In the genomic region with DNA sequence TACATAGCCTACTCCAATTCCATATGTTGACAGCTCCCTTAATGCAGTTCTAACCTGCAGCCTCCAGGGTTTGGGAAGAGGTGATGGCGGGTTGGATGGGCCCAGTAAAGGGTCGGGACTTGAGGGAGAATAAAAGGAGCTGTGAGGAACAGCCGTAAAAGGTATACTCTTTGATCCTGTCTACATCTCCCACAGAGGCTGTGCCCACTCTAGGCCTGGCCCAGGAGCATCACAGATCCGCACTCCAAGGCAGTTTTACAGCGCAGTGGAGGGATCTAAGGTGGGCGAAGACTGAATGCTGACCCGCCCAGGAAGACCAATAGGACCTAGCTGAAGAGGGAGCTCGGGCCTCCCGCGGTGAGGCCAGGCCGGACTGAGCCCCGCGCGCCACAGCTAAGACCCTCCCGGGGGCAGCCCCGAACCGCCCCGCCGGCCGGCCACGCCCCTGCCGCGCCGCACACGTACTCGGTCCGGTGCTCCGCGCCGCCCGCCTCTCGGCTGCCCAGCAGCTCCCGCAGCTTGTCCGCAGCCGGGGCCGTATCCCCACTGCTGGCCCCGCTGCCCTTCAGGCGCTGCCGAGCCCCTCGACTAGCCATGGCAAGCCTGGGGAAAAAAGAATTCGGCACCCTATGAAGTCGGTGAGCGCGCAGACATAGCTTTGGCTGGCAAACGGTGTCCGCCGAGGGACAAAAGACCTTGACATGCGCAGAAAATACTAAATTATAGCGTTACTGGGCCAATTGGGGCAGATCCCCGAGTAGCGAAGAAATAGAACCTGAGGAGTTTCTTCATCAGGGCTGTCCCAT, we compare ENCODE assay signal across 8 cellular contexts. TPM values are rescaled to one million over a fixed set of nuclear protein-coding genes. Genes with fewer than 3 reads are reported as not detected.
DNase-seq lines count a peak whose midpoint lies in the region; ATAC-seq and TF ChIP-seq lines count a peak whose summit lies in the region.

A gene with protein sequence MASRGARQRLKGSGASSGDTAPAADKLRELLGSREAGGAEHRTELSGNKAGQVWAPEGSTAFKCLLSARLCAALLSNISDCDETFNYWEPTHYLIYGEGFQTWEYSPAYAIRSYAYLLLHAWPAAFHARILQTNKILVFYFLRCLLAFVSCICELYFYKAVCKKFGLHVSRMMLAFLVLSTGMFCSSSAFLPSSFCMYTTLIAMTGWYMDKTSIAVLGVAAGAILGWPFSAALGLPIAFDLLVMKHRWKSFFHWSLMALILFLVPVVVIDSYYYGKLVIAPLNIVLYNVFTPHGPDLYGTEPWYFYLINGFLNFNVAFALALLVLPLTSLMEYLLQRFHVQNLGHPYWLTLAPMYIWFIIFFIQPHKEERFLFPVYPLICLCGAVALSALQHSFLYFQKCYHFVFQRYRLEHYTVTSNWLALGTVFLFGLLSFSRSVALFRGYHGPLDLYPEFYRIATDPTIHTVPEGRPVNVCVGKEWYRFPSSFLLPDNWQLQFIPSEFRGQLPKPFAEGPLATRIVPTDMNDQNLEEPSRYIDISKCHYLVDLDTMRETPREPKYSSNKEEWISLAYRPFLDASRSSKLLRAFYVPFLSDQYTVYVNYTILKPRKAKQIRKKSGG (minus strand): TSS at position 695 of the 806 bp plus-strand sequence. CDS start 99 bp downstream, at position 596.

- CTCF ChIA-PET in activated CD4-positive, alpha-beta T cell treated with anti-CD3 and anti-CD28 coated beads for 36 hours (lab: Charles Lee), result interaction anchor here (0.6 to 3.4 kb wide), 32 partner anchors 9 to 959 kb away, joined by 3 to 19 read pairs (median 4); partner anchors contain the start of genes PPP2R1B, SDHD and TIMM8B

- H3K27ac Mint-ChIP-seq in activated CD4-positive, alpha-beta T cell treated with anti-CD3 and anti-CD28 coated beads for 36 hours, result peak within 1 kb of the TSS; percentile 90

- DNase-seq in AG10803 (ENCODE audit: low read depth) (peak; percentile 85), NCI-H446 (lab: John Stamatoyannopoulos, UW) (peak; percentile 43 to 79), left colon (peak; percentile 84 to 89)
- DNase-seq in activated CD4-positive, alpha-beta T cell treated with anti-CD3 and anti-CD28 coated beads for 36 hours, result peak; percentile 94
- DNase-seq in stimulated activated CD4-positive, alpha-beta T cell treated with anti-CD3 and anti-CD28 coated beads, Interleukin-2, amount 100 ng/mL, for 24 hours, result peak; percentile 93 to 94

- H3K36me3 Mint-ChIP-seq in activated CD4-positive, alpha-beta T cell treated with anti-CD3 and anti-CD28 coated beads for 36 hours (ENCODE audit: low read depth), result peaks cover 29% of the 10 kb centered on the region

- H3K27me3 Mint-ChIP-seq in activated CD4-positive, alpha-beta T cell treated with anti-CD3 and anti-CD28 coated beads for 36 hours, result no peaks in the 10 kb centered on the region

- intact Hi-C loops in activated CD4-positive, alpha-beta T cell treated with anti-CD3 and anti-CD28 coated beads for 36 hours (cut with DNase I, micrococcal nuclease), result loop anchor here (1.0 to 10.0 kb wide), 12 partner anchors 8 to 1441 kb away; partner anchors contain the start of genes CFAP68 (in 2 of the 2), DLAT (in 2 of the 2), FDXACB1 (in 2 of the 2) and NKAPD1 (in 2 of the 2)
- intact Hi-C loops in left colon (cut with DNase I, micrococcal nuclease), result no loop called here

- H3K4me3 Mint-ChIP-seq in activated CD4-positive, alpha-beta T cell treated with anti-CD3 and anti-CD28 coated beads for 36 hours, result peak within 1 kb of the TSS; percentile 95

- H3K9me3 Mint-ChIP-seq in activated CD4-positive, alpha-beta T cell treated with anti-CD3 and anti-CD28 coated beads for 36 hours (ENCODE audit: low read depth), result no peaks in the 10 kb centered on the region

- peak within 1 kb of the TSS; percentile 90 for H3K4me3 ChIP-seq in AG10803 (ENCODE audit: low read length)

- peak; percentile 90 for ATAC-seq in GM18907 (IDR thresholded peaks at IDR 0.05; ENCODE audit: unreplicated experiment)
- ATAC-seq in HG03159 (IDR thresholded peaks at IDR 0.05; ENCODE audit: unreplicated experiment), result peak; percentile 91
- peak; percentile 87 for ATAC-seq in activated CD4-positive, alpha-beta T cell treated with anti-CD3 and anti-CD28 coated beads for 36 hours
- ATAC-seq in left colon, result peak; percentile 87

- TF ChIP-seq CTCF in AG10803 (conservative IDR thresholded peaks at IDR 0.05; ENCODE audit: low read length), result peak; percentile 52

- H3K4me1 Mint-ChIP-seq in activated CD4-positive, alpha-beta T cell treated with anti-CD3 and anti-CD28 coated beads for 36 hours, result peaks cover 26% of the 10 kb centered on the region

- H3K27ac ChIP-seq in cingulate gyrus (ENCODE audit: low read depth, low read length), result peak within 1 kb of the TSS; percentile 84

- POLR2A ChIA-PET in activated CD4-positive, alpha-beta T cell treated with anti-CD3 and anti-CD28 coated beads for 36 hours (lab: Charles Lee), result interaction anchor here (0.6 to 1.5 kb wide), 4 partner anchors 9 to 1518 kb away, joined by 3 to 8 read pairs (median 3); no protein-coding TSS in a partner anchor

RNA-seq across cellular contexts. Expression of the gene that starts here (rescaled TPM):
- 10 to 100 TPM; 30.4 to 41.2 TPM for total RNA-seq in activated CD4-positive, alpha-beta T cell treated with anti-CD3 and anti-CD28 coated beads for 36 hours
- total RNA-seq in left colon, result 10 to 100 TPM; 20.6 to 23.4 TPM

Comparison
In these comparisons a context has a peak if more than half of its experiments do, and no peak if none do; other contexts are left out.
1. Peak in every context shown above with its lines: DNase-seq, ATAC-seq, H3K4me3 ChIP-seq and H3K27ac ChIP-seq.
2. intact Hi-C loops: an anchor here in activated CD4-positive, alpha-beta T cell treated with anti-CD3 and anti-CD28 coated beads for 36 hours (1.0 to 10.0 kb wide); none called in left colon.